In genomic region chr5:142981886-142982820, GRCh38 we compare ENCODE assay signal across 8 cellular contexts.
A peak's percentile ranks its signal among the peaks of the same experiment; 100 is the strongest.
DNase-seq lines count a peak whose midpoint lies in the region; ATAC-seq and TF ChIP-seq lines count a peak whose summit lies in the region.

No MANE protein-coding gene starts in this region.

- 25 to 36% (median 34%) methylated on average over 6 of the region's 6 CpGs for WGBS in ovary, 3 donors

- H3K27me3 Mint-ChIP-seq in activated naive CD8-positive, alpha-beta T cell = no peaks in the 10 kb centered on the region
- no peaks in the 10 kb centered on the region for H3K27me3 Mint-ChIP-seq in glutamatergic neuron (ENCODE audit: unreplicated experiment)

- H3K4me3 ChIP-seq in right atrium auricular region (no peak overlapping the region), ovary (no peak overlapping the region)

- H3K27ac Mint-ChIP-seq in activated naive CD8-positive, alpha-beta T cell = peak overlapping the region; percentile 82
- peak overlapping the region; percentile 84 for H3K27ac Mint-ChIP-seq in glutamatergic neuron (ENCODE audit: unreplicated experiment)

- H3K27me3 ChIP-seq in right atrium auricular region (no peaks in the 10 kb centered on the region), ovary (no peaks in the 10 kb centered on the region)

- peak overlapping the region in 1 of 2 donors; percentile 17 for H3K27ac ChIP-seq in right atrium auricular region
- H3K27ac ChIP-seq in ovary = peak overlapping the region in 1 of 2 donors; percentile 32

- no peak overlapping the region for H3K4me3 Mint-ChIP-seq in activated naive CD8-positive, alpha-beta T cell
- H3K4me3 Mint-ChIP-seq in glutamatergic neuron (ENCODE audit: unreplicated experiment) = no peak overlapping the region

- H3K36me3 ChIP-seq in right atrium auricular region = no peaks in the 10 kb centered on the region
- no peaks in the 10 kb centered on the region for H3K36me3 ChIP-seq in ovary

- H3K36me3 Mint-ChIP-seq in activated naive CD8-positive, alpha-beta T cell = peaks cover 4% of the 10 kb centered on the region
- peaks cover 4% of the 10 kb centered on the region for H3K36me3 Mint-ChIP-seq in glutamatergic neuron (ENCODE audit: unreplicated experiment)

- TF ChIP-seq POLR2A in ovary (IDR thresholded peaks at IDR 0.05) = no peak

- peaks cover 0 to 36% of the 10 kb centered on the region in 2 donors for H3K4me1 ChIP-seq in right atrium auricular region
- H3K4me1 ChIP-seq in ovary (ENCODE audit: insufficient read depth) = peaks cover 11% of the 10 kb centered on the region

- H3K9me3 Mint-ChIP-seq in activated naive CD8-positive, alpha-beta T cell (ENCODE audit: low read depth) = no peaks in the 10 kb centered on the region
- H3K9me3 Mint-ChIP-seq in glutamatergic neuron (ENCODE audit: unreplicated experiment) = peaks cover 2% of the 10 kb centered on the region

- no peak for TF ChIP-seq CTCF in right atrium auricular region (IDR thresholded peaks at IDR 0.05)
- TF ChIP-seq CTCF in glutamatergic neuron (IDR thresholded peaks at IDR 0.05; ENCODE audit: partially characterized antibody, unreplicated experiment) = no peak
- no peak for TF ChIP-seq CTCF in ovary (IDR thresholded peaks at IDR 0.05)

- H3K9me3 ChIP-seq in right atrium auricular region (no peaks in the 10 kb centered on the region), ovary (no peaks in the 10 kb centered on the region)

- TF ChIP-seq EP300 in ovary (IDR thresholded peaks at IDR 0.05) = no peak

- DNase-seq in Right ventricle myocardium inferior (ENCODE audit: missing footprints) (peak; percentile 85), right atrium auricular region (ENCODE audit: low spot score) (no peak), glutamatergic neuron (no peak), ovary (peak; percentile 68 to 84 (median 71)), COLO829 (ENCODE audit: low spot score) (no peak)

- intact Hi-C loops in Right ventricle myocardium inferior (cut with DNase I) = no loop called here
- intact Hi-C loops in ovary (cut with DNase I) = loop anchor here in 1 of 4 donors (1.0 kb wide), 1 partner anchor 18 kb away; no protein-coding TSS in a partner anchor

- ATAC-seq in Right ventricle myocardium inferior (peak; percentile 94), HG02763 (IDR thresholded peaks at IDR 0.05; ENCODE audit: unreplicated experiment) (no peak), GM18520 (IDR thresholded peaks at IDR 0.05; ENCODE audit: unreplicated experiment) (no peak)

- H3K4me1 Mint-ChIP-seq in activated naive CD8-positive, alpha-beta T cell (ENCODE audit: low read depth) = peaks cover 51% of the 10 kb centered on the region
- H3K4me1 Mint-ChIP-seq in glutamatergic neuron (ENCODE audit: low read depth, unreplicated experiment) = peaks cover 22% of the 10 kb centered on the region

Comparison
In these comparisons a context has a peak if more than half of its experiments do, and no peak if none do; other contexts are left out.
1. DNase-seq: peak in Right ventricle myocardium inferior (single experiment) and ovary (5 of 5); none in right atrium auricular region (single experiment), glutamatergic neuron (single experiment) and COLO829 (single experiment).